8 cellular contexts compared by ENCODE assay signal in the genomic region with DNA sequence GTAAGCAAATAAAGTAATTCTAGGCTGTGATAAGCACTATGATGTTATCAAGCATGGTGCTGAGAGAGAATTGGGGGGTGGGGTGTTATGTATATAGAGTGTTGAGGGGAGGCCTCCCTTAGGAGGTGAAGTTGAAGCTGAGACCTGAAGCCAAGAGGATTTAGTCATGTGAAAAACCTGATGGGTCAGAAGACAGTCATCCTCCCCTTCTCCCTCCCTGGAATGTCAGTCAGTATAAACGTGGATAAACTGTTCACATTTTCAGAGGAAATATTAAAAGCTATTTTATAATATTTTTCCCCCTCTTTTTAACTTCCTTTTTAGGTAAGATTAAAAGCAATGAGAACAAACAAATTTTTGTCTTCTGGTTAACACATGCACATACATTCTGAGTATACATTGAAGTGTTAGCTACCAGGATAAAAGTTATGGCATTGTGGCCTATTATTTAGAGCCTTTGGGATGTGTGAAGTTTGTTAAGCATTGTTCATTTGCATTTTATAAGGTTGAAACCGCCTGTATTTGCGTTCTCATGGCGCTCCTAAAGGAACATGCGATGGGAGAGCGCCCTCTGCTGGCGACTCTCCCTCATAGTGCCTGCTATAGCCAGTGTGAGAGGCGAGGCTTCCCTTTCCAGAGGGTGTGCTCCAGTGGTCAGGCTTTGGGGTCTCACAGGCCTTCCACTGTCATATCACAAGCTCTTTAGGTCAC. TPM values are rescaled to one million over a fixed set of nuclear protein-coding genes. Genes with fewer than 3 reads are reported as not detected.
DNase-seq lines count a peak whose midpoint lies in the region; ATAC-seq and TF ChIP-seq lines count a peak whose summit lies in the region.

No MANE protein-coding gene starts in this region.

- ATAC-seq in GM19467 (IDR thresholded peaks at IDR 0.05; ENCODE audit: unreplicated experiment) = no peak

- TF ChIP-seq CTCF in endothelial cell (IDR thresholded peaks at IDR 0.05; ENCODE audit: unreplicated experiment) = peak; percentile 92

- DNase-seq in GM03348 (ENCODE audit: low spot score) (peak; percentile 84), HK-2 (ENCODE audit: unreplicated experiment) (peak; percentile 74), NOMO-1 treated with DMSO at 0.1 percent for 48 hours (lab: John Stamatoyannopoulos, UW; ENCODE audit: unreplicated experiment) (peak; percentile 45), endothelial cell (ENCODE audit: low spot score) (peak; percentile 79), middle frontal gyrus (ENCODE audit: extremely low spot score, low spot score) (peak; percentile 81)
- peak; percentile 56 for DNase-seq in activated CD8-positive, alpha-beta memory T cell treated with anti-CD3 and anti-CD28 coated beads, Interleukin-2, amount 50 U/mL, for 24 hours (ENCODE audit: extremely low read depth)
- peak; percentile 51 to 64 for DNase-seq in stimulated activated CD8-positive, alpha-beta memory T cell treated with anti-CD3 and anti-CD28 coated beads, Interleukin-15, amount 100 ng/mL, for 4 hours (ENCODE audit: low read depth in 2 of 2)

- H3K36me3 Mint-ChIP-seq in endothelial cell (ENCODE audit: low read depth, unreplicated experiment) = peaks cover 18% of the 10 kb centered on the region

- no peaks in the 10 kb centered on the region for H3K27me3 Mint-ChIP-seq in endothelial cell (ENCODE audit: unreplicated experiment)

- H3K27ac Mint-ChIP-seq in endothelial cell (ENCODE audit: unreplicated experiment) = no peak overlapping the region

- no peak overlapping the region for H3K4me3 Mint-ChIP-seq in endothelial cell (ENCODE audit: unreplicated experiment)

- peaks cover 12% of the 10 kb centered on the region for H3K4me1 Mint-ChIP-seq in endothelial cell (ENCODE audit: unreplicated experiment)

- H3K9me3 Mint-ChIP-seq in endothelial cell (ENCODE audit: unreplicated experiment) = no peaks in the 10 kb centered on the region

RNA-seq across cellular contexts. Expression of gene MAPK13, which starts 35.4 kb away (rescaled TPM):
- total RNA-seq in endothelial cell (ENCODE audit: unreplicated experiment) = 6.6 TPM
